In the genomic region with DNA sequence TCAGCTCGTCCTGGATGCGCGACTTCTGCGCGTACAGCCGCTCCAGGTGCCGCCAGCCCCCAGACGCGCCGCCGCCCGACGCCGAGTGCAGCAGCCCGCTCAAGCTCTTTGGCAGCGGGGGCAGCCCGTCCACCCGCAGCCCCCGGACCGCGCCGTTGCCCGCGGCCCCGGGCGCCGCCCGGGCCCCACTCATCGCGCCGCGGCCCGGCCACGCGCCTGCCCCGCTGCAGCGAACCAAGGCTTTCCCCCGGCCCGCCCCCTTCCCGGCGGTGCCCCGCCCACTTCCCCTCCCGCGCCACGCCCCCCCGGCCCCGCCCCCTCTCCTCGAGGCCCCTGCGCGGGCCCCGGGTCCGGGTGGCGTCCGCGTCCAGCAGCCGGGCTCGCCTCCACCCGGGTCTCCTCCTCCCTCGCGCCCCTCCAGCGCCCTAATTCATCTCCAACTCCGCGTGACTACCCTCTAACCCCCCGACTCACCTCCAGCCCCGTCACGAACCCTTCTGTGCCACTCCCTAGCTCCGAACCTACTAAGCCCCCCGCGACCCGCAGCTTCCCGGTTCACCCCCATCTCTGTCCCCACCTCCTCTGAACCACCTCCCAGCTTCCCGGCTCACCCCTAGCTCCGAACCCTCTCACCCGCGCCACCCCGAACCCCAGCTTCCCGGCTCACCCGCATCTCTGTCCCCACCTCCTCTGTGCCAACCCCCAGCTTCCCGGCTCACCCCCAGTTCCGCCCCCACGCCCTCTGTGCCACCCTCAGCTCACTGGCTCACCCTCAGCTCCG, we compare ENCODE assay signal across 8 cellular contexts. TPM values are rescaled to one million over a fixed set of nuclear protein-coding genes. Genes with fewer than 3 reads are reported as not detected.
DNase-seq lines count a peak whose midpoint lies in the region; ATAC-seq, FAIRE-seq and TF ChIP-seq lines count a peak whose summit lies in the region.

Gene FAM89A (minus strand): TSS at position 236 of the 781 bp plus-strand sequence. CDS start 43 bp downstream, at position 193.

- no peaks in the 10 kb centered on the region for H3K79me2 ChIP-seq in endothelial cell of umbilical vein (ENCODE audit: control insufficient read depth, insufficient read depth, low read length)

- H3K9me3 ChIP-seq in endothelial cell of umbilical vein (replicated peaks; ENCODE audit: control insufficient read depth, insufficient read depth, low read length), result no peaks in the 10 kb centered on the region
- H3K9me3 ChIP-seq in mucosa of stomach (ENCODE audit: control insufficient read depth, low read length), result no peaks in the 10 kb centered on the region

- H3K36me3 ChIP-seq in endothelial cell of umbilical vein (ENCODE audit: control insufficient read depth in 2 of 2, extremely low read depth in 1 of 2, insufficient read depth in 2 of 2, low read length in 2 of 2) (no peaks in the 10 kb centered on the region), mucosa of stomach (ENCODE audit: control insufficient read depth, insufficient read depth, low read length) (no peaks in the 10 kb centered on the region)

- no TSS peak for BruUV-seq in endothelial cell of umbilical vein (replicated peaks; lab: Mats Ljungman, UMichigan)

- H3K9me1 ChIP-seq in endothelial cell of umbilical vein (replicated peaks; ENCODE audit: control insufficient read depth, extremely low read depth, insufficient read depth, low read length), result no peaks in the 10 kb centered on the region

- H4K20me1 ChIP-seq in endothelial cell of umbilical vein (replicated peaks; ENCODE audit: control insufficient read depth, extremely low read depth, insufficient read depth, low read length), result no peaks in the 10 kb centered on the region

- CTCF ChIA-PET in endothelial cell of umbilical vein (lab: Charles Lee), result interaction anchor here (1.0 to 1.4 kb wide), 4 partner anchors 12 to 80 kb away, joined by 3 to 5 read pairs (median 4); no protein-coding TSS in a partner anchor

- POLR2A ChIA-PET in endothelial cell of umbilical vein (lab: Charles Lee), result interaction anchor here (0.9 kb wide), 1 partner anchor 18 kb away, joined by 3 read pairs; no protein-coding TSS in a partner anchor

- H2AFZ ChIP-seq in endothelial cell of umbilical vein (ENCODE audit: low read depth, low read length), result peak within 1 kb of the TSS; percentile 94

- DNase-seq in ELR (ENCODE audit: low read depth), result peak; percentile 56
- peak; percentile 57 for DNase-seq in NB4 (ENCODE audit: low read depth)
- peak; percentile 40 to 64 (median 50) for DNase-seq in activated CD8-positive, alpha-beta memory T cell treated with anti-CD3 and anti-CD28 coated beads for 48 hours (ENCODE audit: low read depth in 2 of 3, low spot score in 2 of 3)
- no peak for DNase-seq in endothelial cell of umbilical vein (ENCODE audit: low read depth, low spot score)
- DNase-seq in stimulated activated CD8-positive, alpha-beta memory T cell treated with anti-CD3 and anti-CD28 coated beads, Interleukin-4, amount 100 ng/mL, for 48 hours, result peak; percentile 80
- DNase-seq in NK-92 treated with Interleukin-12 subunit alpha and Interleukin-12 subunit beta, amount 100 ng/mL, for 24 hours (lab: John Stamatoyannopoulos, UW), result no peak

- intact Hi-C loops in endothelial cell of umbilical vein (cut with micrococcal nuclease), result loop anchor here (1.0 to 2.0 kb wide), 3 partner anchors 53 to 123 kb away; partner anchors contain the start of gene ARV1

- no peak within 1 kb of the TSS for H3K27ac ChIP-seq in endothelial cell of umbilical vein (ENCODE audit: insufficient read depth, low read depth, low read length)

- TF ChIP-seq CTCF in NB4 (IDR thresholded peaks at IDR 0.05; ENCODE audit: low read depth, low read length) (no peak), endothelial cell of umbilical vein (IDR thresholded peaks at IDR 0.05; ENCODE audit: extremely low read depth in 1 of 2, insufficient read depth in 1 of 2, low read depth in 1 of 2, low read length in 2 of 2) (no peak)

- ATAC-seq in GM21786 (IDR thresholded peaks at IDR 0.05; ENCODE audit: unreplicated experiment), result peak; percentile 62

- H3K27me3 ChIP-seq in endothelial cell of umbilical vein (ENCODE audit: control insufficient read depth in 2 of 2, insufficient read depth in 2 of 2, low read length in 2 of 2), result peaks cover 11 to 28% of the 10 kb centered on the region in 2 experiments
- H3K27me3 ChIP-seq in mucosa of stomach (ENCODE audit: control insufficient read depth, insufficient read depth, low read length), result peaks cover 31% of the 10 kb centered on the region

- no peak for FAIRE-seq in endothelial cell of umbilical vein (lab: Jason Lieb, UNC)

- peak within 1 kb of the TSS; percentile 67 for H3K9ac ChIP-seq in endothelial cell of umbilical vein (replicated peaks; ENCODE audit: extremely low read depth, insufficient read depth, low read length)
- peak within 1 kb of the TSS; percentile 61 for H3K9ac ChIP-seq in mucosa of stomach (ENCODE audit: low read length)

- TF ChIP-seq POLR2A in NB4 (IDR thresholded peaks at IDR 0.05; ENCODE audit: extremely low read depth, insufficient read length) (peak; percentile 60), endothelial cell of umbilical vein (IDR thresholded peaks at IDR 0.05; ENCODE audit: low read depth, low read length) (no peak)

- H3K4me2 ChIP-seq in endothelial cell of umbilical vein (ENCODE audit: insufficient read depth, low read length), result peak within 1 kb of the TSS; percentile 79

- dilution Hi-C loops in endothelial cell of umbilical vein (cut with MboI; ENCODE audit: extremely low pct_ligation_motif_present, low sequenced_read_pairs), result no loop called here

- peak within 1 kb of the TSS; percentile 59 for H3K4me3 ChIP-seq in NB4 (ENCODE audit: low read depth, low read length)
- peak within 1 kb of the TSS; percentile 64 to 84 (median 65) for H3K4me3 ChIP-seq in endothelial cell of umbilical vein (replicated peaks in 1 of 3; ENCODE audit: insufficient read depth in 1 of 3, low read depth in 1 of 3, low read length in 3 of 3)
- H3K4me3 ChIP-seq in mucosa of stomach (ENCODE audit: low read length), result peak within 1 kb of the TSS; percentile 50

- H3K4me1 ChIP-seq in endothelial cell of umbilical vein (ENCODE audit: control insufficient read depth, extremely low read depth, insufficient read depth, low read length) (peaks cover 16% of the 10 kb centered on the region), mucosa of stomach (ENCODE audit: control insufficient read depth, insufficient read depth, low read length) (peaks cover 17% of the 10 kb centered on the region)

TF ChIP-seq in endothelial cell of umbilical vein, 7 proteins besides CTCF, POLR2A, EP300 and RAD21:
- TF ChIP-seq POLR2AphosphoS5 (IDR thresholded peaks at IDR 0.05; ENCODE audit: insufficient read depth, low read depth, low read length), result no peak
- no peak for TF ChIP-seq GATA2 (IDR thresholded peaks at IDR 0.05; ENCODE audit: insufficient read depth, insufficient read length, low read depth, low read length)
- no peak for TF ChIP-seq EZH2 (IDR thresholded peaks at IDR 0.05; ENCODE audit: borderline replicate concordance, low read depth, low read length, severe bottlenecking)
- TF ChIP-seq FOS (IDR thresholded peaks at IDR 0.05; ENCODE audit: borderline replicate concordance, insufficient read depth, low read length), result no peak
- TF ChIP-seq MAX (IDR thresholded peaks at IDR 0.05; ENCODE audit: insufficient read depth, insufficient read length), result no peak
- no peak for TF ChIP-seq JUN (IDR thresholded peaks at IDR 0.05; ENCODE audit: borderline replicate concordance, insufficient read depth, insufficient read length, low read depth)
- TF ChIP-seq MYC (IDR thresholded peaks at IDR 0.05; ENCODE audit: low read depth, low read length), result no peak

RNA-seq across cellular contexts. Expression of gene FAM89A, which starts in this region (rescaled TPM):
- total RNA-seq in endothelial cell of umbilical vein, result 13.6 and 24.0 TPM in 2 replicates
- 20.9 and 21.0 TPM in 2 replicates for polyA plus RNA-seq in endothelial cell of umbilical vein
- polyA plus RNA-seq in endothelial cell of umbilical vein (2011; cell fraction: cytosol; rRNA removed), result 11.4 and 12.5 TPM in 2 replicates
- polyA plus RNA-seq in endothelial cell of umbilical vein (2011; cell fraction: nucleus; rRNA removed), result 4.9 and 6.5 TPM in 2 replicates
- 1.8 and 4.4 TPM in 2 replicates for polyA plus RNA-seq in endothelial cell of umbilical vein (2012)
- polyA minus RNA-seq in endothelial cell of umbilical vein, result 15.0 and 19.2 TPM in 2 replicates
- not detected for polyA minus RNA-seq in endothelial cell of umbilical vein (2011; cell fraction: cytosol; rRNA and poly(A)+ RNA removed)
- polyA minus RNA-seq in endothelial cell of umbilical vein (2011; cell fraction: nucleus; rRNA and poly(A)+ RNA removed), result 7.9 and 8.0 TPM in 2 replicates

Comparison
In these comparisons a context has a peak if more than half of its experiments do, and no peak if none do; other contexts are left out.
1. DNase-seq: peak in ELR (single experiment), NB4 (single experiment), activated CD8-positive, alpha-beta memory T cell treated with anti-CD3 and anti-CD28 coated beads for 48 hours (3 of 3) and stimulated activated CD8-positive, alpha-beta memory T cell treated with anti-CD3 and anti-CD28 coated beads, Interleukin-4, amount 100 ng/mL, for 48 hours (single experiment); none in endothelial cell of umbilical vein (single experiment) and NK-92 treated with Interleukin-12 subunit alpha and Interleukin-12 subunit beta, amount 100 ng/mL, for 24 hours (single experiment).
2. Peak in every context shown above with its lines, with median percentiles within 50 percentile points of each other: H3K4me3 ChIP-seq.